24 cellular contexts compared by ENCODE assay signal in the genomic region with DNA sequence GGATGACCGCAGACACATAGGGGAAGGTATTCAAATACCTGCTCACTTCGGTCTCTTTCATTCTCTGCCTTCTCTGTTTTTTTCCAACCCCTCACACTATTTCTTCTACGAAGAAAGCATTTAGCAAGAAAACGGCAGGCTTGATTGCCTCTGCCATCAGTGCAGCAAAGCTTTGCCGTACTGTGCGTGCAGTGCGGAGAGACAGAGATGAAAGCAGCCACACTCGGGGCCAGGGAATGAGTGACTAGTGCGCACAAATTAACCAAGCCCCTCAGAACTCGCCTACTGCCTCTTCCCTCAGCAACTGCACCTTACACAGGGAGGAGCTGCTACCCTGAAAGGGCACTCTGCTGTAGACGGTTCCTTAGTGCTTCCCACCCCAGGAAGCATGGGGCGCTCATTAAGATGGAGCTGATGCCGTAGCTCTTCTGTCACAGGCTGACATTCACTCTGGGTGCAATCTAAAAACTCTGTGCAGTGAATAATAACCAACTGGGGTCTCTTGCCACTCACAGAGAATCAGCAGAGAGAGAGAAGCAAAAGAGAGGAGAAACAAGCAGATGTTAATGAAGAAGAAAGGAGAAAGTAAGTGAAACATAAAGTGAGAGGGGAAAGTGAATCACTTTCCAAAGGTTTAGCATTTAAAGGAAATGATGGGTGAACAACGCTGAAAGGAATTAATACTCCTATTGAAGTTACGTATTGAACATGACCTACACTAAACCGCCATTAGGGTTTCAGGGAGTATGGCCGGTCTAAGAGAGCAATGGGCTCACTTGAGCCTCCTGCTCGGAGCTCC.
"Had no signal": no experiment of that assay in that cellular context is flagged by ENCODE, and none has a peak within 500 bp of the region (broad histone marks: within the 10 kb centered on the region; RNA-seq: fewer than 3 reads in every experiment).

No MANE protein-coding gene starts in this region.

- DNase-seq: colonic mucosa; cortex of kidney; dermis blood vessel endothelial cell; effector CD4-positive, alpha-beta T cell; effector CD8-positive, alpha-beta T cell; effector memory CD4-positive, alpha-beta T cell; effector memory CD8-positive, alpha-beta T cell; endodermal cell; erythroblast; esophagus squamous epithelium; foreskin fibroblast; foreskin keratinocyte; foreskin melanocyte; gastrocnemius medialis; glutamatergic neuron; heart left ventricle; heart right ventricle had no signal

- H3K27me3 Mint-ChIP-seq: dendritic cell treated with granulocyte-macrophage colony-stimulating factor and Interleukin-4, amounts not matched to agents 40 ng/mL and 50 ng/mL, for 4 days; effector memory CD8-positive, alpha-beta T cell had no signal

- ATAC-seq: effector memory CD8-positive, alpha-beta T cell; esophagus mucosa; foreskin keratinocyte; gastrocnemius medialis; gastroesophageal sphincter; heart left ventricle; heart right ventricle had no signal

- H3K4me3 Mint-ChIP-seq: dendritic cell treated with granulocyte-macrophage colony-stimulating factor and Interleukin-4, amounts not matched to agents 40 ng/mL and 50 ng/mL, for 4 days; effector memory CD8-positive, alpha-beta T cell; endodermal cell had no signal

- H3K27me3 ChIP-seq: colonic mucosa, dorsolateral prefrontal cortex, esophagus muscularis mucosa, foreskin keratinocyte, gastrocnemius medialis, gastroesophageal sphincter, heart left ventricle, heart right ventricle had no signal

- H3K36me3 ChIP-seq: colonic mucosa, esophagus muscularis mucosa, esophagus squamous epithelium, gastrocnemius medialis, gastroesophageal sphincter, heart left ventricle, heart right ventricle had no signal

- H3K27ac Mint-ChIP-seq: dendritic cell treated with granulocyte-macrophage colony-stimulating factor and Interleukin-4, amounts not matched to agents 40 ng/mL and 50 ng/mL, for 4 days; effector memory CD8-positive, alpha-beta T cell; endodermal cell had no signal

- H3K9me3 ChIP-seq: colonic mucosa, esophagus muscularis mucosa, esophagus squamous epithelium, gastrocnemius medialis, gastroesophageal sphincter, heart left ventricle, heart right ventricle had no signal

- H3K27ac ChIP-seq: colonic mucosa, coronary artery, epithelial cell of prostate, esophagus muscularis mucosa, esophagus squamous epithelium, foreskin keratinocyte, gastrocnemius medialis, gastroesophageal sphincter, heart left ventricle, heart right ventricle had no signal

- H3K9me3 Mint-ChIP-seq: dendritic cell treated with granulocyte-macrophage colony-stimulating factor and Interleukin-4, amounts not matched to agents 40 ng/mL and 50 ng/mL, for 4 days; effector memory CD8-positive, alpha-beta T cell; endodermal cell had no signal

- H3K4me3 ChIP-seq: colonic mucosa, coronary artery, esophagus muscularis mucosa, esophagus squamous epithelium, gastrocnemius medialis, gastroesophageal sphincter, heart left ventricle, heart right ventricle had no signal

- H3K4me1 Mint-ChIP-seq: endodermal cell had no signal

- H3K4me1 ChIP-seq: colonic mucosa, esophagus muscularis mucosa, esophagus squamous epithelium, foreskin keratinocyte, gastrocnemius medialis, gastroesophageal sphincter, heart left ventricle, heart right ventricle had no signal
